ENCODE assay signal across 8 cellular contexts in genomic region chr9:129933215-129933614, GRCh38.
DNase-seq lines count a peak whose midpoint lies in the region; ATAC-seq and TF ChIP-seq lines count a peak whose summit lies in the region.

No MANE protein-coding gene starts in this region.

- in situ Hi-C loops in HAP-1 (cut with MboI; ENCODE audit: low sequenced_read_pairs): no loop called here

- H3K4me1 ChIP-seq in thoracic aorta (ENCODE audit: control insufficient read depth in 1 of 2, low read depth in 2 of 2) (peaks cover 38 to 52% of the 10 kb centered on the region in 2 donors), HAP-1 (peaks cover 7% of the 10 kb centered on the region)

- H3K27ac Mint-ChIP-seq in activated CD8-positive, alpha-beta memory T cell treated with anti-CD3 and anti-CD28 coated beads, Interleukin-2, amount 10 ng/mL, durations not matched to agents 7 days and 5 days: peak overlapping the region; percentile 88
- H3K27ac Mint-ChIP-seq in activated naive CD4-positive, alpha-beta T cell treated with anti-CD3 and anti-CD28 coated beads, Interleukin-2, amount 50 U/mL, for 72 hours: peak overlapping the region; percentile 84 to 92

- no peaks in the 10 kb centered on the region for H3K27me3 Mint-ChIP-seq in activated CD8-positive, alpha-beta memory T cell treated with anti-CD3 and anti-CD28 coated beads, Interleukin-2, amount 10 ng/mL, durations not matched to agents 7 days and 5 days

- H3K36me3 Mint-ChIP-seq in activated CD8-positive, alpha-beta memory T cell treated with anti-CD3 and anti-CD28 coated beads, Interleukin-2, amount 10 ng/mL, durations not matched to agents 7 days and 5 days: peaks cover 31% of the 10 kb centered on the region
- H3K36me3 Mint-ChIP-seq in activated naive CD4-positive, alpha-beta T cell treated with anti-CD3 and anti-CD28 coated beads, Interleukin-2, amount 50 U/mL, for 72 hours: peaks cover 0 to 21% of the 10 kb centered on the region in 2 donors

- no peak for ATAC-seq in activated CD8-positive, alpha-beta memory T cell treated with anti-CD3 and anti-CD28 coated beads, Interleukin-2, amount 10 ng/mL, durations not matched to agents 7 days and 5 days
- no peak for ATAC-seq in activated naive CD4-positive, alpha-beta T cell treated with anti-CD3 and anti-CD28 coated beads, Interleukin-2, amount 50 U/mL, for 72 hours
- no peak for ATAC-seq in thoracic aorta (ENCODE audit: insufficient number of reproducible peaks, low FRiP score, low read depth)
- ATAC-seq in HG02642 (IDR thresholded peaks at IDR 0.05; ENCODE audit: poor library complexity, unreplicated experiment): no peak

- H3K4me3 Mint-ChIP-seq in activated CD8-positive, alpha-beta memory T cell treated with anti-CD3 and anti-CD28 coated beads, Interleukin-2, amount 10 ng/mL, durations not matched to agents 7 days and 5 days: no peak overlapping the region

- no peak for TF ChIP-seq CTCF in thoracic aorta (IDR thresholded peaks at IDR 0.05)

- H3K27me3 ChIP-seq in thoracic aorta (replicated peaks; ENCODE audit: insufficient read depth) (no peaks in the 10 kb centered on the region), HAP-1 (ENCODE audit: low read depth) (no peaks in the 10 kb centered on the region)

- peak overlapping the region; percentile 27 to 77 for H3K27ac ChIP-seq in thoracic aorta

- H3K4me3 ChIP-seq in thoracic aorta (no peak overlapping the region), HAP-1 (no peak overlapping the region)

- DNase-seq in activated CD8-positive, alpha-beta memory T cell treated with anti-CD3 and anti-CD28 coated beads, Interleukin-2, amount 10 ng/mL, durations not matched to agents 7 days and 5 days: no peak
- no peak for DNase-seq in activated CD8-positive, alpha-beta memory T cell treated with anti-CD3 and anti-CD28 coated beads, Interleukin-2, amount 50 U/mL, for 4 hours
- DNase-seq in activated naive CD4-positive, alpha-beta T cell treated with anti-CD3 and anti-CD28 coated beads, Interleukin-2, amount 50 U/mL, for 72 hours (ENCODE audit: low spot score in 2 of 2): no peak
- DNase-seq in medulla oblongata (ENCODE audit: extremely low spot score) (peak; percentile 35), thoracic aorta (ENCODE audit: low spot score) (no peak), HAP-1 (ENCODE audit: low spot score in 2 of 2) (no peak), germinal center (ENCODE audit: low spot score) (no peak)

- CTCF ChIA-PET in activated CD8-positive, alpha-beta memory T cell treated with anti-CD3 and anti-CD28 coated beads, Interleukin-2, amount 10 ng/mL, durations not matched to agents 7 days and 5 days (lab: Charles Lee): interaction anchor here (0.7 to 2.3 kb wide), 8 partner anchors 10 to 125 kb away, joined by 3 to 12 read pairs (median 4); no protein-coding TSS in a partner anchor

- H3K9me3 Mint-ChIP-seq in activated CD8-positive, alpha-beta memory T cell treated with anti-CD3 and anti-CD28 coated beads, Interleukin-2, amount 10 ng/mL, durations not matched to agents 7 days and 5 days (ENCODE audit: low read depth): no peaks in the 10 kb centered on the region
- no peaks in the 10 kb centered on the region for H3K9me3 Mint-ChIP-seq in activated naive CD4-positive, alpha-beta T cell treated with anti-CD3 and anti-CD28 coated beads, Interleukin-2, amount 50 U/mL, for 72 hours

- H3K4me1 Mint-ChIP-seq in activated CD8-positive, alpha-beta memory T cell treated with anti-CD3 and anti-CD28 coated beads, Interleukin-2, amount 10 ng/mL, durations not matched to agents 7 days and 5 days: peaks cover 61% of the 10 kb centered on the region

- peaks cover 6% of the 10 kb centered on the region for H3K36me3 ChIP-seq in thoracic aorta
- no peaks in the 10 kb centered on the region for H3K36me3 ChIP-seq in HAP-1 (replicated peaks)

- H3K9me3 ChIP-seq in thoracic aorta: no peaks in the 10 kb centered on the region
- H3K9me3 ChIP-seq in HAP-1: no peaks in the 10 kb centered on the region
